ENCODE assay signal across 19 cellular contexts in genomic region chr11:82873919-82874333, GRCh38. TPM values are rescaled to one million over a fixed set of nuclear protein-coding genes. Genes with fewer than 3 reads are reported as not detected.
DNase-seq lines count a peak whose midpoint lies in the region; ATAC-seq and TF ChIP-seq lines count a peak whose summit lies in the region.
"Had no signal": no experiment of that assay in that cellular context is flagged by ENCODE, and none has a peak within 500 bp of the region (broad histone marks: within the 10 kb centered on the region; RNA-seq: fewer than 3 reads in every experiment).

No MANE protein-coding gene starts in this region.

- peaks cover 14% of the 10 kb centered on the region for H3K36me3 Mint-ChIP-seq in activated T-cell treated with anti-CD3 and anti-CD28 coated beads, Interleukin-2, amount 50 U/mL, for 24 hours (ENCODE audit: low read depth)
- H3K36me3 Mint-ChIP-seq in activated naive CD8-positive, alpha-beta T cell, result peaks cover 19% of the 10 kb centered on the region
- H3K36me3 Mint-ChIP-seq in mesothelial cell of epicardium, result peaks cover 20% of the 10 kb centered on the region

- H3K27ac Mint-ChIP-seq in activated T-cell treated with anti-CD3 and anti-CD28 coated beads, Interleukin-2, amount 50 U/mL, for 24 hours, result peak overlapping the region; percentile 79
- peak overlapping the region; percentile 59 for H3K27ac Mint-ChIP-seq in activated naive CD8-positive, alpha-beta T cell
- H3K27ac Mint-ChIP-seq in mesothelial cell of epicardium, result peak overlapping the region; percentile 43
- H3K27ac Mint-ChIP-seq: activated T-helper 2 cell treated with anti-CD3 and anti-CD28 coated beads, Interferon-gamma antibody, Interleukin-2, Interleukin-4, amounts not matched to agents 10 μg/mL and 5 μg/mL and 100 μg/mL, durations not matched to agents 14 hours and 24 hours and 36 hours had no signal

- no peak for TF ChIP-seq POLR2A in body of pancreas (IDR thresholded peaks at IDR 0.05)

- ATAC-seq in body of pancreas, result no peak
- ATAC-seq: A549, gastrocnemius medialis, psoas muscle had no signal

- H3K4me3 Mint-ChIP-seq in activated T-cell treated with anti-CD3 and anti-CD28 coated beads, Interleukin-2, amount 50 U/mL, for 24 hours, result no peak overlapping the region
- H3K4me3 Mint-ChIP-seq in activated naive CD8-positive, alpha-beta T cell, result peak overlapping the region; percentile 46
- H3K4me3 Mint-ChIP-seq in mesothelial cell of epicardium, result no peak overlapping the region

- H3K9me3 ChIP-seq in PC-9 (ENCODE audit: insufficient read depth, low read depth), result no peaks in the 10 kb centered on the region
- no peaks in the 10 kb centered on the region for H3K9me3 ChIP-seq in body of pancreas
- H3K9me3 ChIP-seq: A549, gastrocnemius medialis, psoas muscle, tibial artery had no signal

- H4K20me1 ChIP-seq in PC-9 (ENCODE audit: insufficient read depth), result no peaks in the 10 kb centered on the region

- peaks cover 14% of the 10 kb centered on the region for H3K9me3 Mint-ChIP-seq in activated T-cell treated with anti-CD3 and anti-CD28 coated beads, Interleukin-2, amount 50 U/mL, for 24 hours
- H3K9me3 Mint-ChIP-seq in activated naive CD8-positive, alpha-beta T cell (ENCODE audit: low read depth), result no peaks in the 10 kb centered on the region
- peaks cover 20% of the 10 kb centered on the region for H3K9me3 Mint-ChIP-seq in mesothelial cell of epicardium

- H3K4me1 ChIP-seq in PC-9 (replicated peaks; ENCODE audit: insufficient read depth) (no peaks in the 10 kb centered on the region), body of pancreas (no peaks in the 10 kb centered on the region)
- H3K4me1 ChIP-seq: A549 had no signal

- no peaks in the 10 kb centered on the region for H3F3A ChIP-seq in PC-9 (ENCODE audit: insufficient read depth, low read depth)

- H3K79me2 ChIP-seq in PC-9 (ENCODE audit: low read depth), result no peaks in the 10 kb centered on the region

- intact Hi-C loops in PC-9 (cut with micrococcal nuclease; ENCODE audit: unreplicated experiment) (no loop called here), body of pancreas (cut with DNase I) (no loop called here)

- POLR2A ChIA-PET in PC-9 (lab: Charles Lee; ENCODE audit: unreplicated experiment), result no interaction called here

- TF ChIP-seq CTCF in mesothelial cell of epicardium (IDR thresholded peaks at IDR 0.05; ENCODE audit: unreplicated experiment) (no peak), PC-9 (conservative IDR thresholded peaks at IDR 0.05) (no peak), body of pancreas (IDR thresholded peaks at IDR 0.05) (no peak)

- peaks cover 28% of the 10 kb centered on the region for H3K4me1 Mint-ChIP-seq in activated T-cell treated with anti-CD3 and anti-CD28 coated beads, Interleukin-2, amount 50 U/mL, for 24 hours (ENCODE audit: low read depth)
- peaks cover 27% of the 10 kb centered on the region for H3K4me1 Mint-ChIP-seq in activated naive CD8-positive, alpha-beta T cell (ENCODE audit: low read depth)
- H3K4me1 Mint-ChIP-seq in mesothelial cell of epicardium, result peaks cover 13% of the 10 kb centered on the region

- H3K4me3 ChIP-seq in PC-9 (no peak overlapping the region), body of pancreas (no peak overlapping the region)
- H3K4me3 ChIP-seq: A549, gastrocnemius medialis, GM23248, psoas muscle, spleen, tibial artery had no signal

- WGBS in body of pancreas, 2 donors, result 61 to 78% methylated on average over 5 of the region's 5 CpGs

- H3K27me3 Mint-ChIP-seq in activated T-cell treated with anti-CD3 and anti-CD28 coated beads, Interleukin-2, amount 50 U/mL, for 24 hours, result no peaks in the 10 kb centered on the region
- H3K27me3 Mint-ChIP-seq in activated naive CD8-positive, alpha-beta T cell, result no peaks in the 10 kb centered on the region
- H3K27me3 Mint-ChIP-seq in mesothelial cell of epicardium (ENCODE audit: low read depth), result no peaks in the 10 kb centered on the region

- no peak overlapping the region for H3K27ac ChIP-seq in PC-9
- H3K27ac ChIP-seq in body of pancreas, result no peak overlapping the region
- H3K27ac ChIP-seq: A549, C4-2B, gastrocnemius medialis, GM23248, psoas muscle, tibial artery had no signal

- no peak overlapping the region for H2AFZ ChIP-seq in PC-9
- H2AFZ ChIP-seq: GM23248 had no signal

- H3K4me2 ChIP-seq in PC-9, result no peak overlapping the region
- H3K4me2 ChIP-seq: A549 had no signal

- H3K36me3 ChIP-seq in PC-9 (ENCODE audit: low read depth) (no peaks in the 10 kb centered on the region), body of pancreas (replicated peaks in 1 of 2; ENCODE audit: insufficient read depth in 1 of 2, low read depth in 2 of 2) (no peaks in the 10 kb centered on the region)
- H3K36me3 ChIP-seq: gastrocnemius medialis, spleen, tibial artery had no signal

- no peaks in the 10 kb centered on the region for H3K9me2 ChIP-seq in PC-9 (ENCODE audit: insufficient read depth)

- no TSS peak for BruUV-seq in PC-9 (replicated peaks; lab: Mats Ljungman, UMichigan)

- DNase-seq in activated T-cell treated with anti-CD3 and anti-CD28 coated beads, Interleukin-2, amount 50 U/mL, for 24 hours, result no peak
- DNase-seq in activated T-cell treated with anti-CD3 and anti-CD28 coated beads for 4 hours (no peak), OCI-M1 (lab: John Stamatoyannopoulos, UW) (peak; percentile 63), mesothelial cell of epicardium (ENCODE audit: low spot score in 2 of 2, unreplicated experiment in 2 of 2) (no peak), PC-9 (no peak), body of pancreas (no peak), NCI-H1436 (lab: John Stamatoyannopoulos, UW) (no peak)
- DNase-seq: DMS79, gastrocnemius medialis, GM23248, left cardiac atrium, NCI-H1436 treated with DMSO at 0.1 percent for 48 hours, psoas muscle, spleen, tibial artery had no signal

- H3K27me3 ChIP-seq in PC-9 (ENCODE audit: insufficient read depth, low read depth), result no peaks in the 10 kb centered on the region
- no peaks in the 10 kb centered on the region for H3K27me3 ChIP-seq in body of pancreas
- H3K27me3 ChIP-seq: gastrocnemius medialis, tibial artery had no signal

- CTCF ChIA-PET in PC-9 (lab: Charles Lee), result no interaction called here

RNA-seq across cellular contexts. Expression of gene PRCP, which starts 26.3 kb away (rescaled TPM):
- total RNA-seq in mesothelial cell of epicardium, result 66.6 to 68.3 TPM (median 67.4 TPM) in 3 replicates
- total RNA-seq in PC-9 (2021), result 42.7 and 46.2 TPM in 2 replicates
- total RNA-seq in body of pancreas, result 10 to 100 TPM; 16.8 to 38.9 TPM

RNA-seq across cellular contexts. Expression of gene DDIAS, which starts 27.6 kb away (rescaled TPM):
- 4.0 to 5.8 TPM (median 5.6 TPM) in 3 replicates for total RNA-seq in mesothelial cell of epicardium
- total RNA-seq in PC-9 (2021), result 6.1 and 12.4 TPM in 2 replicates
- not detected for total RNA-seq in body of pancreas
